ENCODE assay signal across 16 cellular contexts in genomic region chr2:144669196-144669987, GRCh38.
"Had no signal": no experiment of that assay in that cellular context is flagged by ENCODE, and none has a peak within 500 bp of the region (broad histone marks: within the 10 kb centered on the region; RNA-seq: fewer than 3 reads in every experiment).

No MANE protein-coding gene starts in this region.

- H3K4me1 ChIP-seq: esophagus muscularis mucosa had no signal

- H3K27ac Mint-ChIP-seq: effector memory CD8-positive, alpha-beta T cell; nephron had no signal

- ATAC-seq: effector memory CD8-positive, alpha-beta T cell; heart left ventricle; right cardiac atrium had no signal

- H3K4me3 Mint-ChIP-seq: effector memory CD8-positive, alpha-beta T cell; nephron had no signal

- DNase-seq: cortex of kidney; effector memory CD8-positive, alpha-beta T cell; foreskin fibroblast; heart left ventricle; hippocampal formation; kidney glomerular epithelial cell; naive B cell; right cardiac atrium; small intestine; stimulated activated CD4-positive, alpha-beta T cell treated with anti-CD3 and anti-CD28 coated beads, Interleukin-2, amount 100 ng/mL, for 48 hours; stimulated activated naive CD4-positive, alpha-beta T cell treated with Interleukin-2 at 50 U/mL for 16 hours; trophoblast cell had no signal

- H3K27ac ChIP-seq: epithelial cell of prostate, esophagus muscularis mucosa, neutrophil had no signal

- H3K4me1 Mint-ChIP-seq: nephron had no signal

- H3K4me3 ChIP-seq: esophagus muscularis mucosa, heart left ventricle had no signal

- H3K9me3 ChIP-seq: esophagus muscularis mucosa, heart left ventricle, neutrophil had no signal

- H3K27me3 Mint-ChIP-seq: effector memory CD8-positive, alpha-beta T cell; naive B cell had no signal

- H3K27me3 ChIP-seq: esophagus muscularis mucosa, heart left ventricle, neutrophil had no signal

- H3K9me3 Mint-ChIP-seq: effector memory CD8-positive, alpha-beta T cell; naive B cell; nephron had no signal

- H3K36me3 ChIP-seq: esophagus muscularis mucosa, heart left ventricle, neutrophil had no signal
